Comparison of ENCODE assay signal across 11 cellular contexts in the genomic region with DNA sequence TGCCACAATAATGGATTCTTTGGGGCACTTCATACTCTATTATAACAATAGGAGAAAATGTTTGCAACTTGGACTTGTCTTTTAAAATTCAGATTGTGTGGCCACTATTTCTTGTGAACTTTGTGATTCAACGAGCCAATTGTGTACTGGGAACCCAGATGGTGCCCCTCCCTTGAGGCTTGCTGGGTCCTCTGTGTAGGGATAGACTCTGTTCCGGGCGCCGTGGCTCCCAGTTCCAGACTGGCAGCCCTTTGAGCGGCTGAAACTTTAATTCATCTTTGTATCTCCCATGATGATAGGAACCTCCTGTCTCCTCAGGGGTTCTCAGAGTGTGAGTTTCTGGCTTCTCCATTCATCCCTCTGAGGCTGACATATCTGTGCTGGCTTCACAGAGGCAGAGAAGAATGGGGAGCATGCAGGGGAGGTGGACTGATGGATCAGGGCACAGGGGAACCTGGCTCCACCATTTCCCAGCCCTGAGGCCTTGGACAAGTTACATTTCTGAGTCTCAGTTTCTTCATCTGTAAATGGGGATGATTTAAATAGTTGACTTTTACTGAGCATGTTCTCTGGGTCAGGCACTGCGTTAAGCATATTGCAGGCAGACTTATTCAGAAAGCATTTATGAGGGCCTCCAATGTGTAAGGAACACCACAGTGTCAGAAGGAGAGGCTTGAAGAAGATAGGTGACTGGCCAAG. TPM values are rescaled to one million over a fixed set of nuclear protein-coding genes. Genes with fewer than 3 reads are reported as not detected.
DNase-seq lines count a peak whose midpoint lies in the region; ATAC-seq and TF ChIP-seq lines count a peak whose summit lies in the region.
"Had no signal": no experiment of that assay in that cellular context is flagged by ENCODE, and none has a peak within 500 bp of the region (broad histone marks: within the 10 kb centered on the region; RNA-seq: fewer than 3 reads in every experiment).

No MANE protein-coding gene starts in this region.

- peaks cover 7% of the 10 kb centered on the region for H3K36me3 Mint-ChIP-seq in activated CD4-positive, alpha-beta T cell treated with anti-CD3 and anti-CD28 coated beads for 36 hours (ENCODE audit: low read depth)
- H3K36me3 Mint-ChIP-seq in activated T-helper 2 cell treated with anti-CD3 and anti-CD28 coated beads, Interferon-gamma antibody, Interleukin-2, Interleukin-4, amounts not matched to agents 10 μg/mL and 5 μg/mL and 100 μg/mL, durations not matched to agents 14 hours and 24 hours and 36 hours (ENCODE audit: low read depth) = peaks cover 4% of the 10 kb centered on the region

- H3K27ac ChIP-seq in lower lobe of right lung (peak overlapping the region; percentile 91), substantia nigra (ENCODE audit: low read depth, low read length, poor library complexity, severe bottlenecking) (peak overlapping the region; percentile 61)

- DNase-seq in activated CD4-positive, alpha-beta T cell treated with anti-CD3 and anti-CD28 coated beads for 36 hours = no peak
- no peak for DNase-seq in activated CD4-positive, alpha-beta T cell treated with anti-CD3 and anti-CD28 coated beads, Interleukin-2, amount 50 U/mL, for 1 hour
- DNase-seq in activated T-helper 2 cell treated with anti-CD3 and anti-CD28 coated beads, Interferon-gamma antibody, Interleukin-2, Interleukin-4, amounts not matched to agents 10 μg/mL and 5 μg/mL and 100 μg/mL, durations not matched to agents 14 hours and 24 hours and 36 hours (ENCODE audit: low spot score) = no peak
- DNase-seq in lower lobe of right lung (no peak), substantia nigra (lab: John Stamatoyannopoulos, UW) (peak in 2 of 49 donors; percentile 11 to 42), NCI-H69 (lab: John Stamatoyannopoulos, UW) (no peak), NCI-H2227 treated with DMSO at 0.1 percent for 48 hours (lab: John Stamatoyannopoulos, UW) (no peak)
- DNase-seq: NCI-H187 treated with DMSO at 0.1 percent for 48 hours had no signal

- H3K27me3 ChIP-seq in lower lobe of right lung (ENCODE audit: low read depth) = no peaks in the 10 kb centered on the region
- H3K27me3 ChIP-seq: pancreas had no signal

- H3K36me3 ChIP-seq in lower lobe of right lung = no peaks in the 10 kb centered on the region
- H3K36me3 ChIP-seq: pancreas had no signal

- H3K27me3 Mint-ChIP-seq in activated CD4-positive, alpha-beta T cell treated with anti-CD3 and anti-CD28 coated beads for 36 hours = no peaks in the 10 kb centered on the region
- no peaks in the 10 kb centered on the region for H3K27me3 Mint-ChIP-seq in activated T-helper 2 cell treated with anti-CD3 and anti-CD28 coated beads, Interferon-gamma antibody, Interleukin-2, Interleukin-4, amounts not matched to agents 10 μg/mL and 5 μg/mL and 100 μg/mL, durations not matched to agents 14 hours and 24 hours and 36 hours (ENCODE audit: low read depth)

- H3K9me3 Mint-ChIP-seq in activated CD4-positive, alpha-beta T cell treated with anti-CD3 and anti-CD28 coated beads for 36 hours (ENCODE audit: low read depth) = peaks cover 6% of the 10 kb centered on the region
- H3K9me3 Mint-ChIP-seq in activated T-helper 2 cell treated with anti-CD3 and anti-CD28 coated beads, Interferon-gamma antibody, Interleukin-2, Interleukin-4, amounts not matched to agents 10 μg/mL and 5 μg/mL and 100 μg/mL, durations not matched to agents 14 hours and 24 hours and 36 hours = peaks cover 8% of the 10 kb centered on the region

- peaks cover 67% of the 10 kb centered on the region for H3K4me1 ChIP-seq in lower lobe of right lung
- H3K4me1 ChIP-seq: pancreas had no signal

- intact Hi-C loops in activated CD4-positive, alpha-beta T cell treated with anti-CD3 and anti-CD28 coated beads for 36 hours (cut with DNase I, micrococcal nuclease) = loop anchor here in 1 of 2 experiments (10.0 kb wide), 2 partner anchors 452 to 898 kb away; partner anchors contain the start of gene DENND4A
- intact Hi-C loops in activated T-helper 2 cell treated with anti-CD3 and anti-CD28 coated beads, Interferon-gamma antibody, Interleukin-2, Interleukin-4, amounts not matched to agents 10 μg/mL and 5 μg/mL and 100 μg/mL, durations not matched to agents 14 hours and 24 hours and 36 hours (cut with micrococcal nuclease) = no loop called here
- intact Hi-C loops in lower lobe of right lung (cut with DNase I) = no loop called here

- TF ChIP-seq CTCF in lower lobe of right lung (IDR thresholded peaks at IDR 0.05) = no peak

- peak overlapping the region; percentile 93 for H3K27ac Mint-ChIP-seq in activated CD4-positive, alpha-beta T cell treated with anti-CD3 and anti-CD28 coated beads for 36 hours
- peak overlapping the region; percentile 96 for H3K27ac Mint-ChIP-seq in activated T-helper 2 cell treated with anti-CD3 and anti-CD28 coated beads, Interferon-gamma antibody, Interleukin-2, Interleukin-4, amounts not matched to agents 10 μg/mL and 5 μg/mL and 100 μg/mL, durations not matched to agents 14 hours and 24 hours and 36 hours

- H3K4me1 Mint-ChIP-seq in activated CD4-positive, alpha-beta T cell treated with anti-CD3 and anti-CD28 coated beads for 36 hours = peaks cover 48% of the 10 kb centered on the region
- H3K4me1 Mint-ChIP-seq in activated T-helper 2 cell treated with anti-CD3 and anti-CD28 coated beads, Interferon-gamma antibody, Interleukin-2, Interleukin-4, amounts not matched to agents 10 μg/mL and 5 μg/mL and 100 μg/mL, durations not matched to agents 14 hours and 24 hours and 36 hours (ENCODE audit: low read depth) = peaks cover 55% of the 10 kb centered on the region

- CTCF ChIA-PET in activated CD4-positive, alpha-beta T cell treated with anti-CD3 and anti-CD28 coated beads for 36 hours (lab: Charles Lee) = no interaction called here

- no peak for ATAC-seq in activated CD4-positive, alpha-beta T cell treated with anti-CD3 and anti-CD28 coated beads for 36 hours
- ATAC-seq in lower lobe of right lung (no peak), HG03159 (IDR thresholded peaks at IDR 0.05; ENCODE audit: unreplicated experiment) (no peak)

- H3K9me3 ChIP-seq in lower lobe of right lung = peaks cover 9% of the 10 kb centered on the region
- H3K9me3 ChIP-seq: pancreas had no signal

- no peak overlapping the region for H3K4me3 ChIP-seq in lower lobe of right lung
- H3K4me3 ChIP-seq: A549, pancreas had no signal

- peak overlapping the region; percentile 94 for H3K4me3 Mint-ChIP-seq in activated CD4-positive, alpha-beta T cell treated with anti-CD3 and anti-CD28 coated beads for 36 hours
- no peak overlapping the region for H3K4me3 Mint-ChIP-seq in activated T-helper 2 cell treated with anti-CD3 and anti-CD28 coated beads, Interferon-gamma antibody, Interleukin-2, Interleukin-4, amounts not matched to agents 10 μg/mL and 5 μg/mL and 100 μg/mL, durations not matched to agents 14 hours and 24 hours and 36 hours (ENCODE audit: low read depth)

- POLR2A ChIA-PET in activated CD4-positive, alpha-beta T cell treated with anti-CD3 and anti-CD28 coated beads for 36 hours (lab: Charles Lee) = interaction anchor here (1.2 kb wide), 1 partner anchor 13 kb away, joined by 3 read pairs; no protein-coding TSS in a partner anchor

RNA-seq across cellular contexts. Expression of gene ANKDD1A, which starts 15.2 kb away (rescaled TPM):
- 1 to 10 TPM in 1 of 2 experiments, under 1 TPM in 1; 0.81 to 1.0 TPM for total RNA-seq in activated CD4-positive, alpha-beta T cell treated with anti-CD3 and anti-CD28 coated beads for 36 hours
- total RNA-seq in activated T-helper 2 cell treated with anti-CD3 and anti-CD28 coated beads, Interferon-gamma antibody, Interleukin-2, Interleukin-4, amounts not matched to agents 10 μg/mL and 5 μg/mL and 100 μg/mL, durations not matched to agents 14 hours and 24 hours and 36 hours = 2.2 and 2.5 TPM in 2 replicates
- total RNA-seq in lower lobe of right lung = 5.0 TPM

RNA-seq across cellular contexts. Expression of gene PLEKHO2, which starts 54.8 kb away (rescaled TPM):
- total RNA-seq in activated CD4-positive, alpha-beta T cell treated with anti-CD3 and anti-CD28 coated beads for 36 hours = 10 to 100 TPM; 11.4 to 13.3 TPM
- total RNA-seq in activated T-helper 2 cell treated with anti-CD3 and anti-CD28 coated beads, Interferon-gamma antibody, Interleukin-2, Interleukin-4, amounts not matched to agents 10 μg/mL and 5 μg/mL and 100 μg/mL, durations not matched to agents 14 hours and 24 hours and 36 hours = 15.3 and 17.0 TPM in 2 replicates
- total RNA-seq in lower lobe of right lung = 68.3 TPM
